In the genomic region with DNA sequence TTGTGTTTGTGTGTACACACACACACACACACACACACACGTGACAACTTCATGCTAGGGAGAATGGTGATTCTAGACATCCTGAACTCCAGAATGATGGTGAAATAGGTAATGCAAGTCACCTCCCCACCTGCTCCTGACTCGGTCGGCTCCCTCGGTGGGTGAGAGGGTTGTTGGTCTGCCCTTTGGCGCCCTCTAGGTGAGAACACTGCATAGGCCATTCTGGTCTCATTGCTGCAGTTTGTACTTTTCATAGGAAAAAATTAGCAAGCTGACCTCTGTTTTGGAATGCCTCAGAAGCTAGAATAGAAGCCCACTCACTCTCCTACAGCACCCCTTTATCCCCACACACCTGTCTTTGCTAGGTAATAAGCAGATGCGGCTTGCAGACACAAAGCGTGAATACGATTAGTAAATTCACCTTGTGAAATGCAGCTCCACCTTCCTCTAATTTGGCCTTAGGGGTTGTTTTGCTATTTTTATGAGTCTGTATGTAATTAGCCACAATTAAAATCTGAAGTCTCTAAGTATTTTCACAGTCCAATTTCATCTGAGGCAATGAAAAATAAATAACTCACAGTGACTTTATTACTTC, we compare ENCODE assay signal across 8 cellular contexts.
DNase-seq lines count a peak whose midpoint lies in the region; ATAC-seq and TF ChIP-seq lines count a peak whose summit lies in the region.

No MANE protein-coding gene starts in this region.

- ATAC-seq in HG02571 (IDR thresholded peaks at IDR 0.05; ENCODE audit: unreplicated experiment) (no peak), HG03135 (IDR thresholded peaks at IDR 0.05; ENCODE audit: unreplicated experiment) (no peak)

- H3K9me2 ChIP-seq in PC-9 (ENCODE audit: insufficient read depth), result no peaks in the 10 kb centered on the region

- BruUV-seq in PC-9 (replicated peaks; lab: Mats Ljungman, UMichigan), result no TSS peak

- POLR2A ChIA-PET in PC-9 (lab: Charles Lee; ENCODE audit: unreplicated experiment), result no interaction called here

- CTCF ChIA-PET in PC-9 (lab: Charles Lee), result interaction anchor here (0.6 to 0.8 kb wide), 4 partner anchors 415 to 952 kb away, joined by 3 to 11 read pairs (median 8); no protein-coding TSS in a partner anchor

- H3K36me3 ChIP-seq in KMS-11 (ENCODE audit: insufficient read depth), result no peaks in the 10 kb centered on the region
- no peaks in the 10 kb centered on the region for H3K36me3 ChIP-seq in PC-9 (ENCODE audit: low read depth)

- H4K20me1 ChIP-seq in KMS-11 (ENCODE audit: insufficient read depth) (no peaks in the 10 kb centered on the region), PC-9 (ENCODE audit: insufficient read depth) (no peaks in the 10 kb centered on the region)

- H3K27me3 ChIP-seq in KMS-11 (ENCODE audit: insufficient read depth, low read depth), result no peaks in the 10 kb centered on the region
- peaks cover 5% of the 10 kb centered on the region; the same call in 1 of the 2 replicates for H3K27me3 ChIP-seq in PC-9 (ENCODE audit: insufficient read depth, low read depth)

- peak; percentile 79 for DNase-seq in ELF-1 (ENCODE audit: low read depth, low spot score)
- DNase-seq in PC-9, result peak in 1 of 2 experiments; percentile 36
- DNase-seq in activated T-helper 1 cell treated with anti-CD3 and anti-CD28 coated beads, Interleukin-2, amount 50 U/mL, for 16 hours (ENCODE audit: low read depth in 1 of 2, low spot score in 1 of 2), result peak; percentile 4
- DNase-seq in head of caudate nucleus, result peak; percentile 15 to 79 (median 56)
- peak; percentile 6 for DNase-seq in putamen (ENCODE audit: low spot score)

- H3K4me3 ChIP-seq in KMS-11 (IDR thresholded peaks at IDR 0.05; ENCODE audit: insufficient read depth, low read depth, low read length), result no peak overlapping the region
- H3K4me3 ChIP-seq in PC-9, result no peak overlapping the region

- TF ChIP-seq CTCF in KMS-11 (conservative IDR thresholded peaks at IDR 0.05; ENCODE audit: low read depth, low read length), result peak; percentile 93
- TF ChIP-seq CTCF in PC-9 (conservative IDR thresholded peaks at IDR 0.05), result peak; percentile 67

- H3K4me2 ChIP-seq in KMS-11 (no peak overlapping the region), PC-9 (no peak overlapping the region)

- intact Hi-C loops in PC-9 (cut with micrococcal nuclease; ENCODE audit: unreplicated experiment), result loop anchor here (5.0 to 10.0 kb wide), 2 partner anchors 412 to 629 kb away; no protein-coding TSS in a partner anchor
- intact Hi-C loops in head of caudate nucleus (cut with DNase I), result no loop called here

- no peaks in the 10 kb centered on the region for H3F3A ChIP-seq in PC-9 (ENCODE audit: insufficient read depth, low read depth)

- H3K27ac ChIP-seq in KMS-11, result no peak overlapping the region
- H3K27ac ChIP-seq in PC-9, result no peak overlapping the region

- H2AFZ ChIP-seq in KMS-11 (ENCODE audit: low read depth) (no peak overlapping the region), PC-9 (no peak overlapping the region)

- no peaks in the 10 kb centered on the region for H3K79me2 ChIP-seq in KMS-11 (ENCODE audit: insufficient read depth, low read depth)
- H3K79me2 ChIP-seq in PC-9 (ENCODE audit: low read depth), result no peaks in the 10 kb centered on the region

- H3K9me3 ChIP-seq in PC-9 (ENCODE audit: insufficient read depth, low read depth), result no peaks in the 10 kb centered on the region

- H3K4me1 ChIP-seq in KMS-11 (ENCODE audit: low read depth, poor library complexity, severe bottlenecking) (no peaks in the 10 kb centered on the region), PC-9 (replicated peaks; ENCODE audit: insufficient read depth) (no peaks in the 10 kb centered on the region)

- no peak overlapping the region for H3K9ac ChIP-seq in KMS-11
